30 cellular contexts compared by ENCODE assay signal in genomic region chr13:69040898-69041297, GRCh38.
"Had no signal": no experiment of that assay in that cellular context is flagged by ENCODE, and none has a peak within 500 bp of the region (broad histone marks: within the 10 kb centered on the region; RNA-seq: fewer than 3 reads in every experiment).

No MANE protein-coding gene starts in this region.

- H3K36me3 ChIP-seq: adrenal gland, ascending aorta, brain microvascular endothelial cell, breast epithelium, cardiac muscle cell had no signal

- H3K4me1 ChIP-seq: adrenal gland, ascending aorta, body of pancreas, breast epithelium had no signal

- DNase-seq: activated effector memory CD4-positive, alpha-beta T cell treated with anti-CD3 and anti-CD28 coated beads, Interleukin-2, amount 50 U/mL, for 16 hours; activated effector memory CD4-positive, alpha-beta T cell treated with Interleukin-2 at 50 U/mL for 16 hours; activated gamma-delta T cell; activated gamma-delta T cell treated with Interleukin-2 at 50 U/mL for 16 hours; activated naive CD4-positive, alpha-beta T cell; activated naive CD4-positive, alpha-beta T cell treated with anti-CD3 and anti-CD28 coated beads for 36 hours; activated naive CD4-positive, alpha-beta T cell treated with anti-CD3 and anti-CD28 coated beads, Interleukin-2, amount 10 ng/mL, durations not matched to agents 7 days and 5 days; activated naive CD4-positive, alpha-beta T cell treated with anti-CD3 and anti-CD28 coated beads, Interleukin-2, amount 50 U/mL, for 16 hours; activated naive CD4-positive, alpha-beta T cell treated with Interleukin-2 at 50 U/mL for 16 hours; activated naive CD8-positive, alpha-beta T cell treated with anti-CD3 and anti-CD28 coated beads for 36 hours; activated naive CD8-positive, alpha-beta T cell treated with anti-CD3 and anti-CD28 coated beads, Interleukin-2, amount 10 ng/mL, durations not matched to agents 7 days and 5 days; activated naive CD8-positive, alpha-beta T cell treated with anti-CD3 and anti-CD28 coated beads, Interleukin-2, amount 50 U/mL, for 24 hours; activated T-cell treated with anti-CD3 and anti-CD28 coated beads, Interleukin-2, amount 50 U/mL, for 1 hour; activated T-cell treated with anti-CD3 and anti-CD28 coated beads, Interleukin-2, amount 50 U/mL, for 24 hours; activated T-cell treated with anti-CD3 and anti-CD28 coated beads, Interleukin-2, amount 50 U/mL, for 4 hours; activated T-cell treated with anti-CD3 and anti-CD28 coated beads, Interleukin-2, amount 50 U/mL, for 48 hours; activated T-cell treated with anti-CD3 and anti-CD28 coated beads, Interleukin-2, amount 50 U/mL, for 72 hours; adrenal gland; amniotic stem cell; amygdala; anterior cingulate cortex; aorta; body of pancreas; brain microvascular endothelial cell; caudate nucleus; central memory CD4-positive, alpha-beta T cell; cerebellar nuclear complex had no signal

- H3K4me3 ChIP-seq: adrenal gland, ascending aorta, body of pancreas, breast epithelium, cardiac muscle cell had no signal

- H3K27ac ChIP-seq: adrenal gland, ascending aorta, body of pancreas, brain microvascular endothelial cell, breast epithelium, cardiac muscle cell had no signal

- H3K27me3 ChIP-seq: adrenal gland, ascending aorta, body of pancreas, brain microvascular endothelial cell, breast epithelium, cardiac muscle cell had no signal

- H3K9me3 ChIP-seq: adrenal gland, ascending aorta, body of pancreas, breast epithelium had no signal
